In the genomic region with DNA sequence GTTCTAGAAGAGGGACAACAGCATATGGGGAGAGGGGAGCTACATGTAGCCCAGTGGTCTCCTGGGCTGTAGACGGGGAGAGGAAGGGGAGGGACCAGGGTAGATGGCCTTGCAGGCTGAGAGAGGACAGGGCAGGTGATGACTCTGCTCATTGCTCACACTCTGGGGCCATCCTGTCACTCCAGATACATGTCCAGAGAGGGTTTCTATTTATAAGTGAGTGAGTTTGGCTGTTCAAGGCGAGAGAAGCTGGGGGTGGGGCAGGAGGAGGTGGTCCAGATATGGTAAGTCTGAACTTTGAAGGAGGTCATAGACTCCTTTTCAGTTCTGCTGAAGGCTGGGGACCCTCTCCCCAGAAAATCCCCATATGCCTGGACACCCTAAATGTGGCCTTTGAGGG, we compare ENCODE assay signal across 24 cellular contexts. TPM values are rescaled to one million over a fixed set of nuclear protein-coding genes. Genes with fewer than 3 reads are reported as not detected.
A peak's percentile ranks its signal among the peaks of the same experiment; 100 is the strongest.
DNase-seq lines count a peak whose midpoint lies in the region; ATAC-seq and TF ChIP-seq lines count a peak whose summit lies in the region.
"Had no signal": no experiment of that assay in that cellular context is flagged by ENCODE, and none has a peak within 500 bp of the region (broad histone marks: within the 10 kb centered on the region; RNA-seq: fewer than 3 reads in every experiment).

No MANE protein-coding gene starts in this region.

- DNase-seq in Right ventricle myocardium inferior (ENCODE audit: missing footprints) = peak; percentile 62
- no peak for DNase-seq in cardiac septum (ENCODE audit: low spot score)
- DNase-seq in left cardiac atrium = peak; percentile 50
- DNase-seq in right cardiac atrium = peak in 2 of 3 donors; percentile 75
- DNase-seq in gastrocnemius medialis = peak in 1 of 2 donors; percentile 30
- DNase-seq in GDM1 (lab: John Stamatoyannopoulos, UW) = no peak
- DNase-seq in NCI-H1105 treated with DMSO at 0.1 percent for 48 hours (lab: John Stamatoyannopoulos, UW) = no peak
- DNase-seq: AML-193; Caco-2; CD4-positive, alpha-beta T cell; DMS153; DMS79 treated with DMSO at 0.1 percent for 48 hours; GM23248; IMR-90 had no signal

- H3K27me3 ChIP-seq in right cardiac atrium (ENCODE audit: control insufficient read depth, insufficient read depth) = no peaks in the 10 kb centered on the region
- no peaks in the 10 kb centered on the region for H3K27me3 ChIP-seq in gastrocnemius medialis

- ATAC-seq in Right ventricle myocardium inferior = peak; percentile 78
- peak; percentile 69 to 79 for ATAC-seq in left cardiac atrium
- peak; percentile 64 for ATAC-seq in right cardiac atrium
- ATAC-seq in gastrocnemius medialis = peak; percentile 71 to 92
- no peak for ATAC-seq in GM18498 (IDR thresholded peaks at IDR 0.05; ENCODE audit: unreplicated experiment)
- ATAC-seq: A549, GM12878 had no signal

- WGBS in right cardiac atrium = 69% methylated on average over 2 of the region's 2 CpGs

- H3K36me3 ChIP-seq in gastrocnemius medialis = no peaks in the 10 kb centered on the region
- H3K36me3 ChIP-seq: HAP-1 had no signal

- no peak for TF ChIP-seq CTCF in gastrocnemius medialis (IDR thresholded peaks at IDR 0.05 in 4 of 5, conservative IDR thresholded peaks at IDR 0.05 in 1 of 5)

- H3K27ac ChIP-seq in right cardiac atrium (ENCODE audit: low read length) (peak overlapping the region; percentile 89), gastrocnemius medialis (no peak overlapping the region)
- H3K27ac ChIP-seq: 22Rv1, A549, C4-2B, GM23248, HL-60 had no signal

- H3K9me3 ChIP-seq in right cardiac atrium (ENCODE audit: control insufficient read depth, low read length) (no peaks in the 10 kb centered on the region), gastrocnemius medialis (no peaks in the 10 kb centered on the region)
- H3K9me3 ChIP-seq: A549, HAP-1 had no signal

- H3K4me3 ChIP-seq in right cardiac atrium (ENCODE audit: low read length) = no peak overlapping the region
- no peak overlapping the region for H3K4me3 ChIP-seq in gastrocnemius medialis
- H3K4me3 ChIP-seq: A549, GM12878, GM23248, HAP-1 had no signal

- H3K4me1 ChIP-seq in right cardiac atrium (ENCODE audit: control insufficient read depth, insufficient read depth, low read length) (peaks cover 2% of the 10 kb centered on the region), gastrocnemius medialis (peaks cover 0 to 12% of the 10 kb centered on the region in 2 donors)
- H3K4me1 ChIP-seq: A549, Caco-2, HAP-1 had no signal

- intact Hi-C loops in Right ventricle myocardium inferior (cut with DNase I) = no loop called here
- intact Hi-C loops in cardiac septum (cut with DNase I) = no loop called here
- intact Hi-C loops in left cardiac atrium (cut with DNase I) = no loop called here
- intact Hi-C loops in right cardiac atrium (cut with DNase I) = no loop called here
- intact Hi-C loops in gastrocnemius medialis (cut with DNase I; ENCODE audit: low total_unique reads) = no loop called here

- in situ Hi-C loops in gastrocnemius medialis (cut with MboI; ENCODE audit: low sequenced_read_pairs in 4 of 4) = no loop called here

- TF ChIP-seq POLR2A in gastrocnemius medialis (IDR thresholded peaks at IDR 0.05) = no peak

RNA-seq across cellular contexts. Expression of a gene that starts 22.2 kb away (rescaled TPM):
- total RNA-seq in Right ventricle myocardium inferior = 0.38 TPM
- 0.13 TPM for total RNA-seq in cardiac septum
- total RNA-seq in left cardiac atrium = 1 to 10 TPM; 5.7 to 6.9 TPM
- 10 to 100 TPM in 1 of 4 donors, 1 to 10 TPM in 3; 4.4 to 14.8 (median 6.9) TPM for total RNA-seq in right cardiac atrium
- 4.3 TPM for polyA plus RNA-seq in right cardiac atrium
- under 1 TPM in 2 of 4 donors, not detected in 2; 0.09 to 0.10 TPM for total RNA-seq in gastrocnemius medialis
- total RNA-seq: CD4-positive, alpha-beta T cell had no signal

RNA-seq across cellular contexts. Expression of a gene that starts 35.8 kb away (rescaled TPM):
- total RNA-seq in Right ventricle myocardium inferior (60.4 TPM), cardiac septum (51.9 TPM), left cardiac atrium (10 to 100 TPM; 41.0 to 41.1 TPM), right cardiac atrium (10 to 100 TPM; 45.9 to 71.8 (median 52.6) TPM), gastrocnemius medialis (10 to 100 TPM; 22.3 to 67.9 (median 29.1) TPM)
- polyA plus RNA-seq in right cardiac atrium = 58.1 TPM

RNA-seq across cellular contexts. Expression of a gene that starts 50.2 kb away (rescaled TPM):
- total RNA-seq in Right ventricle myocardium inferior (21.5 TPM), cardiac septum (8.5 TPM), left cardiac atrium (10 to 100 TPM in 1 of 2 donors, 1 to 10 TPM in 1; 7.0 to 16.1 TPM), right cardiac atrium (10 to 100 TPM in 3 of 4 donors, 1 to 10 TPM in 1; 5.4 to 31.5 (median 27.3) TPM), gastrocnemius medialis (not detected)
- polyA plus RNA-seq in right cardiac atrium = 22.6 TPM
- total RNA-seq: CD4-positive, alpha-beta T cell; GM12878; GM23248; H4; HT1080; IMR-90 had no signal
- polyA plus RNA-seq: BJ, GM23248 had no signal

RNA-seq across cellular contexts. Expression of a gene that starts 51.9 kb away (rescaled TPM):
- total RNA-seq in Right ventricle myocardium inferior (0.68 TPM), cardiac septum (1.9 TPM), left cardiac atrium (1 to 10 TPM; 1.4 to 5.2 TPM), right cardiac atrium (1 to 10 TPM; 1.2 to 5.9 (median 3.7) TPM), gastrocnemius medialis (1 to 10 TPM in 1 of 4 donors, under 1 TPM in 3; 0.51 to 1.3 (median 0.76) TPM)
- polyA plus RNA-seq in right cardiac atrium = 1.4 TPM

Comparison
In these comparisons a context has a peak if more than half of its experiments do, and no peak if none do; other contexts are left out.
1. DNase-seq: peak in Right ventricle myocardium inferior (single experiment), left cardiac atrium (single experiment) and right cardiac atrium (2 of 3); none in cardiac septum (single experiment), GDM1 (single experiment) and NCI-H1105 treated with DMSO at 0.1 percent for 48 hours (single experiment).